In the genomic region with DNA sequence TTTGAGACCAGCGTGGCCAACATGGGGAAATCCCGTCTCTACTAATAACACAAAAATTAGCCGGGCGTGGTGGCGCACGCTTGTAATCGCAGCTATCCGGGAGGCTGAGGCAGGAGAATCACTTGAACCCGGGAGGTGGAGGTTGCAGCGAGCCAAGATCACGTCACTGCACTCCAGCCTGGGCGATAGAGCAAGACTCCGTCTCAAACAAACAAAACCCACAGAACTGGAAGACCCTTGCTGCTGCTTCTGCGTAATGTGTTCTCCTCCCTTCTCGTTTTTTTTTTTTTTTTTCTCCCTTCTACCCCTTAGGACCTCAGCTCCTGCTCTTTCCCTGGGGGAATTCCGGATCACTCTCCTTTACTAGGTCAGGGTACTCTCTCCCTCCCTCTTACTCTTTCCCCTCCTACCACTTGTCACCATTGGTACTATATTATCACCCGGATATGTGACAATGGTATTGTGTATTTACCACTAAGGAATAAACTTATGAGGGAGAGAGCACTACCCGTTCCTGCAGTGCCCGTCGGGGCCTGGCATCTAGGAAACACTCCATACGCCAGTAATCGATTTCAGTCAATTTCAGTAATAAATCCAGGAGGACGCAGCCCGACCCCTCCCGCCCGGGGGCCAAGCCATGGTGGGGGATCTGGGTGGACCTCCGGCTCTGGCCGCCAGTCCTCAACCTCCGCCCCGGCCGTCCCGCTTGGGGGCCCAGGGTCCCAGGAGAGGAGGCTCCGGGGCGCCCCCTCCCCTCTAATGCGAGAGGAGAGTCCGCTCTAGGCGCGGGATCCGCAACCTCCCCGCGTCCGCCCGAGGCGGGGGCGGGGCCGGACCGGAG, we compare ENCODE assay signal across 1 cellular context.
TF ChIP-seq lines count a peak whose summit lies in the region.

No MANE protein-coding gene starts in this region.

TF ChIP-seq in WTC11, 78 proteins besides CTCF, POLR2A, EP300 and RAD21 (continued from another document):
- TF ChIP-seq, protein P1, sequence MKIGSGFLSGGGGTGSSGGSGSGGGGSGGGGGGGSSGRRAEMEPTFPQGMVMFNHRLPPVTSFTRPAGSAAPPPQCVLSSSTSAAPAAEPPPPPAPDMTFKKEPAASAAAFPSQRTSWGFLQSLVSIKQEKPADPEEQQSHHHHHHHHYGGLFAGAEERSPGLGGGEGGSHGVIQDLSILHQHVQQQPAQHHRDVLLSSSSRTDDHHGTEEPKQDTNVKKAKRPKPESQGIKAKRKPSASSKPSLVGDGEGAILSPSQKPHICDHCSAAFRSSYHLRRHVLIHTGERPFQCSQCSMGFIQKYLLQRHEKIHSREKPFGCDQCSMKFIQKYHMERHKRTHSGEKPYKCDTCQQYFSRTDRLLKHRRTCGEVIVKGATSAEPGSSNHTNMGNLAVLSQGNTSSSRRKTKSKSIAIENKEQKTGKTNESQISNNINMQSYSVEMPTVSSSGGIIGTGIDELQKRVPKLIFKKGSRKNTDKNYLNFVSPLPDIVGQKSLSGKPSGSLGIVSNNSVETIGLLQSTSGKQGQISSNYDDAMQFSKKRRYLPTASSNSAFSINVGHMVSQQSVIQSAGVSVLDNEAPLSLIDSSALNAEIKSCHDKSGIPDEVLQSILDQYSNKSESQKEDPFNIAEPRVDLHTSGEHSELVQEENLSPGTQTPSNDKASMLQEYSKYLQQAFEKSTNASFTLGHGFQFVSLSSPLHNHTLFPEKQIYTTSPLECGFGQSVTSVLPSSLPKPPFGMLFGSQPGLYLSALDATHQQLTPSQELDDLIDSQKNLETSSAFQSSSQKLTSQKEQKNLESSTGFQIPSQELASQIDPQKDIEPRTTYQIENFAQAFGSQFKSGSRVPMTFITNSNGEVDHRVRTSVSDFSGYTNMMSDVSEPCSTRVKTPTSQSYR (CRISPR knock-in tag; IDR thresholded peaks at IDR 0.05): no peak
- TF ChIP-seq, protein P2, sequence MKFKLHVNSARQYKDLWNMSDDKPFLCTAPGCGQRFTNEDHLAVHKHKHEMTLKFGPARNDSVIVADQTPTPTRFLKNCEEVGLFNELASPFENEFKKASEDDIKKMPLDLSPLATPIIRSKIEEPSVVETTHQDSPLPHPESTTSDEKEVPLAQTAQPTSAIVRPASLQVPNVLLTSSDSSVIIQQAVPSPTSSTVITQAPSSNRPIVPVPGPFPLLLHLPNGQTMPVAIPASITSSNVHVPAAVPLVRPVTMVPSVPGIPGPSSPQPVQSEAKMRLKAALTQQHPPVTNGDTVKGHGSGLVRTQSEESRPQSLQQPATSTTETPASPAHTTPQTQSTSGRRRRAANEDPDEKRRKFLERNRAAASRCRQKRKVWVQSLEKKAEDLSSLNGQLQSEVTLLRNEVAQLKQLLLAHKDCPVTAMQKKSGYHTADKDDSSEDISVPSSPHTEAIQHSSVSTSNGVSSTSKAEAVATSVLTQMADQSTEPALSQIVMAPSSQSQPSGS (CRISPR knock-in tag; IDR thresholded peaks at IDR 0.05; ENCODE audit: borderline replicate concordance, low read depth): no peak
- TF ChIP-seq, protein P3, sequence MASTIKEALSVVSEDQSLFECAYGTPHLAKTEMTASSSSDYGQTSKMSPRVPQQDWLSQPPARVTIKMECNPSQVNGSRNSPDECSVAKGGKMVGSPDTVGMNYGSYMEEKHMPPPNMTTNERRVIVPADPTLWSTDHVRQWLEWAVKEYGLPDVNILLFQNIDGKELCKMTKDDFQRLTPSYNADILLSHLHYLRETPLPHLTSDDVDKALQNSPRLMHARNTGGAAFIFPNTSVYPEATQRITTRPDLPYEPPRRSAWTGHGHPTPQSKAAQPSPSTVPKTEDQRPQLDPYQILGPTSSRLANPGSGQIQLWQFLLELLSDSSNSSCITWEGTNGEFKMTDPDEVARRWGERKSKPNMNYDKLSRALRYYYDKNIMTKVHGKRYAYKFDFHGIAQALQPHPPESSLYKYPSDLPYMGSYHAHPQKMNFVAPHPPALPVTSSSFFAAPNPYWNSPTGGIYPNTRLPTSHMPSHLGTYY (CRISPR knock-in tag; IDR thresholded peaks at IDR 0.05): no peak
- no peak for TF ChIP-seq ESRRA (CRISPR knock-in tag; IDR thresholded peaks at IDR 0.05; ENCODE audit: borderline replicate concordance)
- TF ChIP-seq, protein P4, sequence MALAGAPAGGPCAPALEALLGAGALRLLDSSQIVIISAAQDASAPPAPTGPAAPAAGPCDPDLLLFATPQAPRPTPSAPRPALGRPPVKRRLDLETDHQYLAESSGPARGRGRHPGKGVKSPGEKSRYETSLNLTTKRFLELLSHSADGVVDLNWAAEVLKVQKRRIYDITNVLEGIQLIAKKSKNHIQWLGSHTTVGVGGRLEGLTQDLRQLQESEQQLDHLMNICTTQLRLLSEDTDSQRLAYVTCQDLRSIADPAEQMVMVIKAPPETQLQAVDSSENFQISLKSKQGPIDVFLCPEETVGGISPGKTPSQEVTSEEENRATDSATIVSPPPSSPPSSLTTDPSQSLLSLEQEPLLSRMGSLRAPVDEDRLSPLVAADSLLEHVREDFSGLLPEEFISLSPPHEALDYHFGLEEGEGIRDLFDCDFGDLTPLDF (CRISPR knock-in tag; IDR thresholded peaks at IDR 0.05): no peak
- no peak for TF ChIP-seq ETV6 (CRISPR knock-in tag; IDR thresholded peaks at IDR 0.05)
- no peak for TF ChIP-seq NFATC4 (CRISPR knock-in tag; IDR thresholded peaks at IDR 0.05)
- TF ChIP-seq, protein P5, sequence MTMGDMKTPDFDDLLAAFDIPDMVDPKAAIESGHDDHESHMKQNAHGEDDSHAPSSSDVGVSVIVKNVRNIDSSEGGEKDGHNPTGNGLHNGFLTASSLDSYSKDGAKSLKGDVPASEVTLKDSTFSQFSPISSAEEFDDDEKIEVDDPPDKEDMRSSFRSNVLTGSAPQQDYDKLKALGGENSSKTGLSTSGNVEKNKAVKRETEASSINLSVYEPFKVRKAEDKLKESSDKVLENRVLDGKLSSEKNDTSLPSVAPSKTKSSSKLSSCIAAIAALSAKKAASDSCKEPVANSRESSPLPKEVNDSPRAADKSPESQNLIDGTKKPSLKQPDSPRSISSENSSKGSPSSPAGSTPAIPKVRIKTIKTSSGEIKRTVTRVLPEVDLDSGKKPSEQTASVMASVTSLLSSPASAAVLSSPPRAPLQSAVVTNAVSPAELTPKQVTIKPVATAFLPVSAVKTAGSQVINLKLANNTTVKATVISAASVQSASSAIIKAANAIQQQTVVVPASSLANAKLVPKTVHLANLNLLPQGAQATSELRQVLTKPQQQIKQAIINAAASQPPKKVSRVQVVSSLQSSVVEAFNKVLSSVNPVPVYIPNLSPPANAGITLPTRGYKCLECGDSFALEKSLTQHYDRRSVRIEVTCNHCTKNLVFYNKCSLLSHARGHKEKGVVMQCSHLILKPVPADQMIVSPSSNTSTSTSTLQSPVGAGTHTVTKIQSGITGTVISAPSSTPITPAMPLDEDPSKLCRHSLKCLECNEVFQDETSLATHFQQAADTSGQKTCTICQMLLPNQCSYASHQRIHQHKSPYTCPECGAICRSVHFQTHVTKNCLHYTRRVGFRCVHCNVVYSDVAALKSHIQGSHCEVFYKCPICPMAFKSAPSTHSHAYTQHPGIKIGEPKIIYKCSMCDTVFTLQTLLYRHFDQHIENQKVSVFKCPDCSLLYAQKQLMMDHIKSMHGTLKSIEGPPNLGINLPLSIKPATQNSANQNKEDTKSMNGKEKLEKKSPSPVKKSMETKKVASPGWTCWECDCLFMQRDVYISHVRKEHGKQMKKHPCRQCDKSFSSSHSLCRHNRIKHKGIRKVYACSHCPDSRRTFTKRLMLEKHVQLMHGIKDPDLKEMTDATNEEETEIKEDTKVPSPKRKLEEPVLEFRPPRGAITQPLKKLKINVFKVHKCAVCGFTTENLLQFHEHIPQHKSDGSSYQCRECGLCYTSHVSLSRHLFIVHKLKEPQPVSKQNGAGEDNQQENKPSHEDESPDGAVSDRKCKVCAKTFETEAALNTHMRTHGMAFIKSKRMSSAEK (CRISPR knock-in tag; IDR thresholded peaks at IDR 0.05; ENCODE audit: borderline replicate concordance): no peak
- TF ChIP-seq, protein P6, sequence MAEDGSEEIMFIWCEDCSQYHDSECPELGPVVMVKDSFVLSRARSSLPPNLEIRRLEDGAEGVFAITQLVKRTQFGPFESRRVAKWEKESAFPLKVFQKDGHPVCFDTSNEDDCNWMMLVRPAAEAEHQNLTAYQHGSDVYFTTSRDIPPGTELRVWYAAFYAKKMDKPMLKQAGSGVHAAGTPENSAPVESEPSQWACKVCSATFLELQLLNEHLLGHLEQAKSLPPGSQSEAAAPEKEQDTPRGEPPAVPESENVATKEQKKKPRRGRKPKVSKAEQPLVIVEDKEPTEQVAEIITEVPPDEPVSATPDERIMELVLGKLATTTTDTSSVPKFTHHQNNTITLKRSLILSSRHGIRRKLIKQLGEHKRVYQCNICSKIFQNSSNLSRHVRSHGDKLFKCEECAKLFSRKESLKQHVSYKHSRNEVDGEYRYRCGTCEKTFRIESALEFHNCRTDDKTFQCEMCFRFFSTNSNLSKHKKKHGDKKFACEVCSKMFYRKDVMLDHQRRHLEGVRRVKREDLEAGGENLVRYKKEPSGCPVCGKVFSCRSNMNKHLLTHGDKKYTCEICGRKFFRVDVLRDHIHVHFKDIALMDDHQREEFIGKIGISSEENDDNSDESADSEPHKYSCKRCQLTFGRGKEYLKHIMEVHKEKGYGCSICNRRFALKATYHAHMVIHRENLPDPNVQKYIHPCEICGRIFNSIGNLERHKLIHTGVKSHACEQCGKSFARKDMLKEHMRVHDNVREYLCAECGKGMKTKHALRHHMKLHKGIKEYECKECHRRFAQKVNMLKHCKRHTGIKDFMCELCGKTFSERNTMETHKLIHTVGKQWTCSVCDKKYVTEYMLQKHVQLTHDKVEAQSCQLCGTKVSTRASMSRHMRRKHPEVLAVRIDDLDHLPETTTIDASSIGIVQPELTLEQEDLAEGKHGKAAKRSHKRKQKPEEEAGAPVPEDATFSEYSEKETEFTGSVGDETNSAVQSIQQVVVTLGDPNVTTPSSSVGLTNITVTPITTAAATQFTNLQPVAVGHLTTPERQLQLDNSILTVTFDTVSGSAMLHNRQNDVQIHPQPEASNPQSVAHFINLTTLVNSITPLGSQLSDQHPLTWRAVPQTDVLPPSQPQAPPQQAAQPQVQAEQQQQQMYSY (CRISPR knock-in tag; IDR thresholded peaks at IDR 0.05): no peak
- TF ChIP-seq MYBL2 (CRISPR knock-in tag; IDR thresholded peaks at IDR 0.05): 0 out of 2 replicates have a peak, but pooled peaks have one; percentile 49
- TF ChIP-seq, protein P7, sequence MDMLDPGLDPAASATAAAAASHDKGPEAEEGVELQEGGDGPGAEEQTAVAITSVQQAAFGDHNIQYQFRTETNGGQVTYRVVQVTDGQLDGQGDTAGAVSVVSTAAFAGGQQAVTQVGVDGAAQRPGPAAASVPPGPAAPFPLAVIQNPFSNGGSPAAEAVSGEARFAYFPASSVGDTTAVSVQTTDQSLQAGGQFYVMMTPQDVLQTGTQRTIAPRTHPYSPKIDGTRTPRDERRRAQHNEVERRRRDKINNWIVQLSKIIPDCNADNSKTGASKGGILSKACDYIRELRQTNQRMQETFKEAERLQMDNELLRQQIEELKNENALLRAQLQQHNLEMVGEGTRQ (CRISPR knock-in tag; IDR thresholded peaks at IDR 0.05): no peak
- no peak for TF ChIP-seq ZNF263 (CRISPR knock-in tag; IDR thresholded peaks at IDR 0.05; ENCODE audit: low read depth)
